In genomic region chr3:146770881-146771280, GRCh38 we compare ENCODE assay signal across 32 cellular contexts.
"Had no signal": no experiment of that assay in that cellular context is flagged by ENCODE, and none has a peak within 500 bp of the region (broad histone marks: within the 10 kb centered on the region; RNA-seq: fewer than 3 reads in every experiment).

No MANE protein-coding gene starts in this region.

- H3K4me3 Mint-ChIP-seq: activated B cell treated with CpG ODN at 0.5 μM for 24 hours; activated CD8-positive, alpha-beta memory T cell treated with anti-CD3 and anti-CD28 coated beads, Interleukin-2, amount 10 ng/mL, durations not matched to agents 7 days and 5 days; activated CD8-positive, alpha-beta T cell treated with anti-CD3 and anti-CD28 coated beads, Interleukin-2, amount 10 ng/mL, durations not matched to agents 7 days and 5 days; activated naive CD4-positive, alpha-beta T cell treated with anti-CD3 and anti-CD28 coated beads, Interleukin-2, amount 10 ng/mL, durations not matched to agents 7 days and 5 days; activated naive CD8-positive, alpha-beta T cell treated with anti-CD3 and anti-CD28 coated beads, Interleukin-2, amount 10 ng/mL, durations not matched to agents 7 days and 5 days; activated T-cell treated with anti-CD3 and anti-CD28 coated beads, Interleukin-2, amount 50 U/mL, for 24 hours; activated T-cell treated with anti-CD3 and anti-CD28 coated beads, Interleukin-2, amount 50 U/mL, for 72 hours; brain; dendritic cell treated with granulocyte-macrophage colony-stimulating factor and Interleukin-4, amounts not matched to agents 40 ng/mL and 50 ng/mL, for 4 days; effector memory CD8-positive, alpha-beta T cell; T-helper 17 cell; T-helper 2 cell treated with Interferon-gamma antibody and Interleukin-4, amounts not matched to agents 5 μg/mL and 100 μg/mL, for 36 hours had no signal

- H3K27ac ChIP-seq: ascending aorta, breast epithelium, cardiac muscle cell, colonic mucosa, WERI-Rb-1 had no signal

- H3K4me3 ChIP-seq: ascending aorta, breast epithelium, cardiac muscle cell, colonic mucosa had no signal

- H3K36me3 ChIP-seq: ascending aorta, breast epithelium, cardiac muscle cell, colonic mucosa, WERI-Rb-1 had no signal

- H3K36me3 Mint-ChIP-seq: activated CD8-positive, alpha-beta memory T cell treated with anti-CD3 and anti-CD28 coated beads, Interleukin-2, amount 10 ng/mL, durations not matched to agents 7 days and 5 days; activated naive CD4-positive, alpha-beta T cell treated with anti-CD3 and anti-CD28 coated beads, Interleukin-2, amount 10 ng/mL, durations not matched to agents 7 days and 5 days; activated naive CD4-positive, alpha-beta T cell treated with anti-CD3 and anti-CD28 coated beads, Interleukin-2, amount 50 U/mL, for 72 hours; activated naive CD8-positive, alpha-beta T cell treated with anti-CD3 and anti-CD28 coated beads, Interleukin-2, amount 10 ng/mL, durations not matched to agents 7 days and 5 days; brain had no signal

- H3K9me3 ChIP-seq: ascending aorta, colonic mucosa had no signal

- H3K4me1 ChIP-seq: ascending aorta, breast epithelium, colonic mucosa had no signal

- H3K27ac Mint-ChIP-seq: activated B cell treated with CpG ODN at 0.5 μM for 24 hours; activated CD8-positive, alpha-beta memory T cell treated with anti-CD3 and anti-CD28 coated beads, Interleukin-2, amount 10 ng/mL, durations not matched to agents 7 days and 5 days; activated CD8-positive, alpha-beta T cell treated with anti-CD3 and anti-CD28 coated beads, Interleukin-2, amount 10 ng/mL, durations not matched to agents 7 days and 5 days; activated naive CD4-positive, alpha-beta T cell treated with anti-CD3 and anti-CD28 coated beads, Interleukin-2, amount 10 ng/mL, durations not matched to agents 7 days and 5 days; activated naive CD8-positive, alpha-beta T cell treated with anti-CD3 and anti-CD28 coated beads, Interleukin-2, amount 10 ng/mL, durations not matched to agents 7 days and 5 days; activated T-cell treated with anti-CD3 and anti-CD28 coated beads, Interleukin-2, amount 50 U/mL, for 24 hours; activated T-cell treated with anti-CD3 and anti-CD28 coated beads, Interleukin-2, amount 50 U/mL, for 72 hours; brain; dendritic cell treated with granulocyte-macrophage colony-stimulating factor and Interleukin-4, amounts not matched to agents 40 ng/mL and 50 ng/mL, for 4 days; effector memory CD8-positive, alpha-beta T cell; T-helper 17 cell; T-helper 2 cell treated with Interferon-gamma antibody and Interleukin-4, amounts not matched to agents 5 μg/mL and 100 μg/mL, for 36 hours had no signal

- H3K27me3 ChIP-seq: ascending aorta, breast epithelium, cardiac muscle cell, colonic mucosa had no signal

- DNase-seq: activated B cell treated with CpG ODN at 0.5 μM for 24 hours; activated CD4-positive, alpha-beta T cell treated with anti-CD3 and anti-CD28 coated beads for 48 hours; activated CD4-positive, alpha-beta T cell treated with anti-CD3 and anti-CD28 coated beads, Interleukin-2, amount 50 U/mL, for 1 hour; activated CD4-positive, alpha-beta T cell treated with anti-CD3 and anti-CD28 coated beads, Interleukin-2, amount 50 U/mL, for 48 hours; activated CD8-positive, alpha-beta memory T cell treated with anti-CD3 and anti-CD28 coated beads, Interleukin-2, amount 10 ng/mL, durations not matched to agents 7 days and 5 days; activated CD8-positive, alpha-beta memory T cell treated with anti-CD3 and anti-CD28 coated beads, Interleukin-2, amount 50 U/mL, for 4 hours; activated CD8-positive, alpha-beta T cell treated with anti-CD3 and anti-CD28 coated beads, Interleukin-2, amount 10 ng/mL, durations not matched to agents 7 days and 5 days; activated gamma-delta T cell; activated naive CD4-positive, alpha-beta T cell; activated naive CD4-positive, alpha-beta T cell treated with anti-CD3 and anti-CD28 coated beads, Interleukin-2, amount 10 ng/mL, durations not matched to agents 7 days and 5 days; activated naive CD8-positive, alpha-beta T cell treated with anti-CD3 and anti-CD28 coated beads, Interleukin-2, amount 10 ng/mL, durations not matched to agents 7 days and 5 days; activated T-cell treated with anti-CD3 and anti-CD28 coated beads for 4 hours; activated T-cell treated with anti-CD3 and anti-CD28 coated beads, Interleukin-2, amount 50 U/mL, for 24 hours; activated T-cell treated with anti-CD3 and anti-CD28 coated beads, Interleukin-2, amount 50 U/mL, for 72 hours; central memory CD4-positive, alpha-beta T cell; cerebellar nuclear complex; colonic mucosa; effector CD4-positive, alpha-beta T cell; effector memory CD8-positive, alpha-beta T cell; foreskin fibroblast; head of caudate nucleus; T-helper 1 cell; T-helper 17 cell; T1000; WERI-Rb-1 had no signal

- H3K9me3 Mint-ChIP-seq: activated B cell treated with CpG ODN at 0.5 μM for 24 hours; activated naive CD8-positive, alpha-beta T cell treated with anti-CD3 and anti-CD28 coated beads, Interleukin-2, amount 10 ng/mL, durations not matched to agents 7 days and 5 days; effector memory CD8-positive, alpha-beta T cell; T-helper 2 cell treated with Interferon-gamma antibody and Interleukin-4, amounts not matched to agents 5 μg/mL and 100 μg/mL, for 36 hours had no signal

- H3K27me3 Mint-ChIP-seq: activated B cell treated with CpG ODN at 0.5 μM for 24 hours; activated CD8-positive, alpha-beta memory T cell treated with anti-CD3 and anti-CD28 coated beads, Interleukin-2, amount 10 ng/mL, durations not matched to agents 7 days and 5 days; activated naive CD4-positive, alpha-beta T cell treated with anti-CD3 and anti-CD28 coated beads, Interleukin-2, amount 10 ng/mL, durations not matched to agents 7 days and 5 days; activated naive CD8-positive, alpha-beta T cell treated with anti-CD3 and anti-CD28 coated beads, Interleukin-2, amount 10 ng/mL, durations not matched to agents 7 days and 5 days; activated T-cell treated with anti-CD3 and anti-CD28 coated beads, Interleukin-2, amount 50 U/mL, for 24 hours; dendritic cell treated with granulocyte-macrophage colony-stimulating factor and Interleukin-4, amounts not matched to agents 40 ng/mL and 50 ng/mL, for 4 days; effector memory CD8-positive, alpha-beta T cell; T-helper 17 cell had no signal

- H3K4me1 Mint-ChIP-seq: activated B cell treated with CpG ODN at 0.5 μM for 24 hours; activated CD8-positive, alpha-beta memory T cell treated with anti-CD3 and anti-CD28 coated beads, Interleukin-2, amount 10 ng/mL, durations not matched to agents 7 days and 5 days; activated naive CD4-positive, alpha-beta T cell treated with anti-CD3 and anti-CD28 coated beads, Interleukin-2, amount 10 ng/mL, durations not matched to agents 7 days and 5 days; activated naive CD8-positive, alpha-beta T cell treated with anti-CD3 and anti-CD28 coated beads, Interleukin-2, amount 10 ng/mL, durations not matched to agents 7 days and 5 days; brain; T-helper 17 cell had no signal
